In genomic region chr3:156259896-156260788, GRCh38 we compare ENCODE assay signal across 21 cellular contexts.
"Had no signal": no experiment of that assay in that cellular context is flagged by ENCODE, and none has a peak within 500 bp of the region (broad histone marks: within the 10 kb centered on the region; RNA-seq: fewer than 3 reads in every experiment).

No MANE protein-coding gene starts in this region.

- H3K27ac Mint-ChIP-seq: activated B cell treated with CpG ODN at 0.5 μM for 24 hours; activated CD8-positive, alpha-beta T cell treated with anti-CD3 and anti-CD28 coated beads for 36 hours; dendritic cell treated with granulocyte-macrophage colony-stimulating factor and Interleukin-4, amounts not matched to agents 40 ng/mL and 50 ng/mL, for 4 days; effector memory CD8-positive, alpha-beta T cell; T-helper 17 cell had no signal

- H2AFZ ChIP-seq: hepatocyte, parathyroid adenoma had no signal

- H3K9ac ChIP-seq: parathyroid adenoma had no signal

- H3K4me3 ChIP-seq: body of pancreas, hepatocyte, left lung, right atrium auricular region, stomach, thoracic aorta had no signal

- H3K27me3 ChIP-seq: body of pancreas, hepatocyte, left lung, right atrium auricular region, stomach had no signal

- H3K4me2 ChIP-seq: hepatocyte had no signal

- H3K36me3 ChIP-seq: left lung, right atrium auricular region, stomach, thoracic aorta had no signal

- H3K4me1 Mint-ChIP-seq: activated B cell treated with CpG ODN at 0.5 μM for 24 hours; central memory CD8-positive, alpha-beta T cell; T-helper 17 cell had no signal

- H3K4me3 Mint-ChIP-seq: activated B cell treated with CpG ODN at 0.5 μM for 24 hours; activated CD8-positive, alpha-beta T cell treated with anti-CD3 and anti-CD28 coated beads for 36 hours; activated T-cell treated with anti-CD3 and anti-CD28 coated beads, Interleukin-2, amount 50 U/mL, for 4 hours; central memory CD8-positive, alpha-beta T cell; dendritic cell treated with granulocyte-macrophage colony-stimulating factor and Interleukin-4, amounts not matched to agents 40 ng/mL and 50 ng/mL, for 4 days; effector memory CD8-positive, alpha-beta T cell; naive B cell; T-helper 17 cell had no signal

- FAIRE-seq: TTC549 had no signal

- DNase-seq: activated B cell treated with CpG ODN at 0.5 μM for 24 hours; activated CD4-positive, alpha-beta T cell treated with anti-CD3 and anti-CD28 coated beads for 48 hours; activated CD8-positive, alpha-beta T cell treated with anti-CD3 and anti-CD28 coated beads for 36 hours; activated effector memory CD4-positive, alpha-beta T cell treated with Interleukin-2 at 50 U/mL for 16 hours; activated naive CD4-positive, alpha-beta T cell treated with anti-CD3 and anti-CD28 coated beads, Interleukin-2, amount 50 U/mL, for 16 hours; activated T-cell treated with anti-CD3 and anti-CD28 coated beads, Interleukin-2, amount 50 U/mL, for 4 hours; body of pancreas; effector memory CD8-positive, alpha-beta T cell; islet precursor cell; left lung; naive B cell; small intestine; stomach; T-helper 17 cell had no signal

- H3K79me2 ChIP-seq: hepatocyte, parathyroid adenoma had no signal

- H3K9me3 ChIP-seq: body of pancreas, left lung, right atrium auricular region, stomach, thoracic aorta had no signal

- H3K4me1 ChIP-seq: body of pancreas, left lung, parathyroid adenoma, right atrium auricular region, stomach had no signal

- H3K36me3 Mint-ChIP-seq: naive B cell had no signal

- H3K9me3 Mint-ChIP-seq: activated B cell treated with CpG ODN at 0.5 μM for 24 hours; activated CD8-positive, alpha-beta T cell treated with anti-CD3 and anti-CD28 coated beads for 36 hours; activated T-cell treated with anti-CD3 and anti-CD28 coated beads, Interleukin-2, amount 50 U/mL, for 4 hours; central memory CD8-positive, alpha-beta T cell; dendritic cell treated with granulocyte-macrophage colony-stimulating factor and Interleukin-4, amounts not matched to agents 40 ng/mL and 50 ng/mL, for 4 days; effector memory CD8-positive, alpha-beta T cell had no signal

- H3K27ac ChIP-seq: body of pancreas, hepatocyte, left lung, parathyroid adenoma, right atrium auricular region, stomach, thoracic aorta had no signal

- ATAC-seq: activated CD8-positive, alpha-beta T cell treated with anti-CD3 and anti-CD28 coated beads for 36 hours; activated T-cell treated with anti-CD3 and anti-CD28 coated beads, Interleukin-2, amount 50 U/mL, for 4 hours; body of pancreas; effector memory CD8-positive, alpha-beta T cell; left lung; T-helper 17 cell had no signal
